8 cellular contexts compared by ENCODE assay signal in genomic region chr4:77073106-77073858, GRCh38. TPM values are rescaled to one million over a fixed set of nuclear protein-coding genes. Genes with fewer than 3 reads are reported as not detected.
DNase-seq lines count a peak whose midpoint lies in the region; ATAC-seq and TF ChIP-seq lines count a peak whose summit lies in the region.

No MANE protein-coding gene starts in this region.

- no peak for ATAC-seq in HG03175 (IDR thresholded peaks at IDR 0.05; ENCODE audit: unreplicated experiment)
- no peak for ATAC-seq in HG02678 (IDR thresholded peaks at IDR 0.05; ENCODE audit: unreplicated experiment)
- no peak for ATAC-seq in HG02588 (IDR thresholded peaks at IDR 0.05; ENCODE audit: unreplicated experiment)

- no peak overlapping the region for H3K4ac ChIP-seq in mesenchymal stem cell (ENCODE audit: low read depth in 1 of 2, low read length in 2 of 2)

- no peaks in the 10 kb centered on the region for H3K9me3 ChIP-seq in mesenchymal stem cell (ENCODE audit: control insufficient read depth, low read length)

- H3K14ac ChIP-seq in mesenchymal stem cell (ENCODE audit: low read length in 2 of 2), result no peak overlapping the region

- TF ChIP-seq CTCF in HL-60 (IDR thresholded peaks at IDR 0.05; ENCODE audit: insufficient read depth, low read length), result no peak
- TF ChIP-seq CTCF in brain microvascular endothelial cell (IDR thresholded peaks at IDR 0.05; ENCODE audit: low read depth, low read length, missing control alignments), result no peak

- no peak overlapping the region for H2BK15ac ChIP-seq in mesenchymal stem cell (ENCODE audit: low read depth, poor library complexity, severe bottlenecking)

- H3K4me1 ChIP-seq in ACC112 (ENCODE audit: control insufficient read depth, insufficient read depth, low read length, unreplicated experiment), result peaks cover 21% of the 10 kb centered on the region
- peaks cover 1% of the 10 kb centered on the region for H3K4me1 ChIP-seq in mesenchymal stem cell (ENCODE audit: control insufficient read depth, insufficient read depth, low read depth, low read length)

- H2BK120ac ChIP-seq in mesenchymal stem cell (ENCODE audit: low read depth, low read length), result no peak overlapping the region

- DNase-seq in HL-60 (ENCODE audit: low read depth in 1 of 2, low spot score in 1 of 2) (peak in 1 of 2 experiments; percentile 8), brain microvascular endothelial cell (no peak), mesenchymal stem cell (peak; percentile 59), activated T-cell treated with anti-CD3 and anti-CD28 coated beads for 4 hours (no peak)

- H3K79me1 ChIP-seq in mesenchymal stem cell (replicated peaks; ENCODE audit: low read length, poor library complexity, severe bottlenecking), result peaks cover 6% of the 10 kb centered on the region

- H2AK5ac ChIP-seq in mesenchymal stem cell (ENCODE audit: low read length, severe bottlenecking), result no peak overlapping the region

- peak overlapping the region; percentile 62 for H3K4me2 ChIP-seq in mesenchymal stem cell (ENCODE audit: low read length, poor library complexity, severe bottlenecking)

- H3K23ac ChIP-seq in mesenchymal stem cell (ENCODE audit: low read length in 2 of 2), result no peak overlapping the region

- H3K18ac ChIP-seq in mesenchymal stem cell (ENCODE audit: low read depth in 1 of 2, low read length in 2 of 2), result no peak overlapping the region

- H3K27me3 ChIP-seq in ACC112 (ENCODE audit: insufficient read depth, low read length) (no peaks in the 10 kb centered on the region), HL-60 (ENCODE audit: insufficient read depth, poor library complexity, severe bottlenecking) (no peaks in the 10 kb centered on the region), brain microvascular endothelial cell (replicated peaks) (no peaks in the 10 kb centered on the region), mesenchymal stem cell (ENCODE audit: control insufficient read depth in 1 of 2, insufficient read depth in 1 of 2, low read length in 2 of 2) (no peaks in the 10 kb centered on the region)

- 55% methylated on average over 1 of the region's 3 CpGs for WGBS in mesenchymal stem cell

- H2BK12ac ChIP-seq in mesenchymal stem cell (ENCODE audit: low read length in 2 of 2), result no peak overlapping the region

- no peak overlapping the region for H2BK5ac ChIP-seq in mesenchymal stem cell (ENCODE audit: low read depth, low read length, poor library complexity, severe bottlenecking)

- in situ Hi-C loops in brain microvascular endothelial cell (cut with HindIII; ENCODE audit: low pct_ligation_motif_present, low sequenced_read_pairs), result loop anchor here (25.0 kb wide), 1 partner anchor 111 kb away; no protein-coding TSS in a partner anchor

- peak overlapping the region; percentile 88 for H3K9ac ChIP-seq in mesenchymal stem cell (ENCODE audit: low read length)

- H3K36me3 ChIP-seq in ACC112 (ENCODE audit: insufficient read depth, low read length), result no peaks in the 10 kb centered on the region
- no peaks in the 10 kb centered on the region for H3K36me3 ChIP-seq in brain microvascular endothelial cell (replicated peaks)
- H3K36me3 ChIP-seq in mesenchymal stem cell (ENCODE audit: control insufficient read depth in 1 of 2, insufficient read depth in 2 of 2, low read depth in 1 of 2, low read length in 2 of 2), result no peaks in the 10 kb centered on the region

- peak overlapping the region; percentile 4; the same call in 1 of the 2 replicates for H3K27ac ChIP-seq in ACC112 (ENCODE audit: low read depth, low read length)
- peak overlapping the region; percentile 6; the same call in 1 of the 2 replicates for H3K27ac ChIP-seq in HL-60 (replicated peaks)
- no peak overlapping the region for H3K27ac ChIP-seq in brain microvascular endothelial cell
- H3K27ac ChIP-seq in mesenchymal stem cell (ENCODE audit: low read length, poor library complexity, severe bottlenecking), result peak overlapping the region; percentile 3

- H3K79me2 ChIP-seq in ACC112 (ENCODE audit: control insufficient read depth, insufficient read depth, low read length, unreplicated experiment), result peaks cover 74% of the 10 kb centered on the region

- H3K4me3 ChIP-seq in ACC112 (ENCODE audit: low read depth, low read length) (peak overlapping the region; percentile 95), HL-60 (replicated peaks; ENCODE audit: insufficient read depth, low read length) (peak overlapping the region; percentile 54), brain microvascular endothelial cell (ENCODE audit: low read depth, low read length) (peak overlapping the region; percentile 81), mesenchymal stem cell (ENCODE audit: insufficient read depth in 1 of 2, low read depth in 1 of 2, low read length in 2 of 2) (peak overlapping the region in 1 of 2 experiments; percentile 85)

- H4K91ac ChIP-seq in mesenchymal stem cell (ENCODE audit: low read length), result no peak overlapping the region

- H2AFZ ChIP-seq in ACC112 (ENCODE audit: low read length, unreplicated experiment) (no peak overlapping the region), mesenchymal stem cell (ENCODE audit: low read depth, low read length) (no peak overlapping the region)

- H4K8ac ChIP-seq in mesenchymal stem cell (ENCODE audit: low read length), result no peak overlapping the region

RNA-seq across cellular contexts. Expression of gene CCNI, which starts 2.5 kb away (rescaled TPM):
- 206 TPM for polyA plus RNA-seq in mesenchymal stem cell (2013, experiment 1 of 2)
- polyA plus RNA-seq in mesenchymal stem cell (2013, experiment 2 of 2), result 214 TPM
